In the genomic region with DNA sequence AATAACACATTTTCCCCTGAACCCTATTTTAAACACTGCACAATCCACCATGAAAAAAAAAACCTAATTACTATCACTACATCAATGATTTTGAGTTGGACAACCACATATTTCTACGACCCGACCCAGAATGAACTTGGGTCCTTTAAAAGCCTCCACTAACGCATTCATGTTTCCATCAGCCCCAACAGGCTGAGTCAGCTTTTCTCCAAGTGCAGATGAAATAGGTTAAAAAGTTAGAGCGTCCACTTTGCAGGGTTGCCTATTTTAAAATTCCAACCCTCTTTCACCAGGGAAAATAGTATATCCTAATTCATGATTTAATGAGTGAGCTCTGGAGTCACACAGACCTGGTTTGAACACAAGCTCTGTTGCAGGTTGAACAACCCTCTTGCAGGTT, we compare ENCODE assay signal across 10 cellular contexts.
"Had no signal": no experiment of that assay in that cellular context is flagged by ENCODE, and none has a peak within 500 bp of the region (broad histone marks: within the 10 kb centered on the region; RNA-seq: fewer than 3 reads in every experiment).

No MANE protein-coding gene starts in this region.

- H3K4me3 ChIP-seq: GM23248, GM23338, HAP-1 had no signal

- H3K9ac ChIP-seq: GM23248 had no signal

- FAIRE-seq: H54 had no signal

- DNase-seq: GM23248, GOT3, H7, H9, HCEC 1CT, HFFc6 had no signal

- ATAC-seq: GM23338, HCT116 had no signal

- H3K9me3 ChIP-seq: HAP-1 had no signal

- H3K4me2 ChIP-seq: GM23338 had no signal

- H3K36me3 ChIP-seq: HAP-1 had no signal

- H3K27ac ChIP-seq: GM23248 had no signal

- H2AFZ ChIP-seq: GM23248, GM23338 had no signal
